Comparison of ENCODE assay signal across 1 cellular context in the genomic region with DNA sequence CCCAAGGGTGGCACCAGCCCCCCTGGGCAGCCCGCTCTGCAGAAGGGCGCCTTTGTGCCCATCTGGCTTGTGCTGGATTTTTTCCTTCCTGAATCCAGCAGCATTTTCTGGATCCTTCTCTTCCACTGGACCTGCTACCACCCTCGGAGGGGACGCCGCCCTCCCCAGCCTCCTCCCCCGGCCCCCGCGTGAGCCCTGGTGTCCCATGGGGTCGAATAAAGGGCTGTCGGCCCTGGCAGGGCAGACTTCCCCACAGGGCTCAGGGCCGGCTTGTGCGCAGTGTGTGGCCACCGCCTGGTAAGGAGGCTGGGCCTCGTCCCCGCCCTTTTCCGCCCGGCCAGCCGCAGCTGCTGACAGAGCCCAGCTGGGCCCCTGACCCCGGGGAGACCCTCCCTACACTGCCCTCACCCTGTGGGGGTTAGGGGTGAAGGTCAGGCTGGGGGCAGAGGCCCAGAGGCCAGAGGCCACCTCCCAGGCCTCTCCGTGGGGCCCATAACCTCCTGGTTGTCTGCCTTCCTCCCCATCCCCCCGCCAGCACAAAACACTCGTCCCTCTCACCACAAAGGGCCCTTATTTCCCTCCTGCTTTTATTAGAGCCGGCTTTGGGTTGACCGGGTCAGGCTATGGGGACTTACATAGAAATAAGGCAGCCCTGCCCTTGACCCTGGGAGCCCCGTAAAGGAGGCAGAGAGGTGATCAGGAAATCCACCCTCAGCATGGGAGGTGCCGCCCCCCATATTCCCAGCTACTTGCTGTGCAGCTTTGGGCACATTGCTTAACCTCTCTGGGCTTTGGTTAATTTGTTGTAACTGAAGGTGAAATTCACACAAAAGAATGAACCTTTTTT.
TF ChIP-seq lines count a peak whose summit lies in the region.

No MANE protein-coding gene starts in this region.

TF ChIP-seq in HepG2, 621 proteins besides CTCF, POLR2A, EP300 and RAD21 (continued from another document and continues in another):
- TF ChIP-seq ZNF761 (CRISPR knock-in tag; conservative IDR thresholded peaks at IDR 0.05) (peak; percentile 84; the same call in 1 of the 2 replicates), TOPORS (CRISPR knock-in tag; IDR thresholded peaks at IDR 0.05) (peak; percentile 98), ZNF619 (CRISPR knock-in tag; IDR thresholded peaks at IDR 0.05) (peak; percentile 74; the same call in 1 of the 2 replicates), CCDC6 (CRISPR knock-in tag; IDR thresholded peaks at IDR 0.05) (peak; percentile 98), TBL1XR1 (IDR thresholded peaks at IDR 0.05; ENCODE audit: borderline replicate concordance, low read length, partially characterized antibody) (peak; percentile 95), SPEN (CRISPR knock-in tag; IDR thresholded peaks at IDR 0.05; ENCODE audit: low read depth) (peak; percentile 99), ZNF124 (CRISPR knock-in tag; IDR thresholded peaks at IDR 0.05) (peak; percentile 90), FOXM1 (CRISPR knock-in tag; IDR thresholded peaks at IDR 0.05) (no peak), BRCA1 (CRISPR knock-in tag; IDR thresholded peaks at IDR 0.05) (no peak), TCF7L2 (IDR thresholded peaks at IDR 0.05; ENCODE audit: low read depth, low read length) (peak; percentile 34; the same call in 1 of the 2 replicates), KLF12 (CRISPR knock-in tag; IDR thresholded peaks at IDR 0.05; ENCODE audit: borderline replicate concordance) (peak; percentile 99), ZNF101 (CRISPR knock-in tag; IDR thresholded peaks at IDR 0.05; ENCODE audit: borderline replicate concordance, low read depth) (peak; percentile 88; the same call in 1 of the 2 replicates), CEBPB (IDR thresholded peaks at IDR 0.05; ENCODE audit: borderline replicate concordance, low read depth, low read length) (no peak), ATF7 (IDR thresholded peaks at IDR 0.05) (no peak), ATF7 (CRISPR knock-in tag; IDR thresholded peaks at IDR 0.05) (peak; percentile 98), ZNF709 (CRISPR knock-in tag; IDR thresholded peaks at IDR 0.05) (peak; percentile 80), ZNF354B (CRISPR knock-in tag; IDR thresholded peaks at IDR 0.05) (0 out of 2 replicates have a peak, but pooled peaks have one; percentile 29), ZSCAN20 (CRISPR knock-in tag; IDR thresholded peaks at IDR 0.05; ENCODE audit: borderline replicate concordance) (no peak), NFE2L2 (IDR thresholded peaks at IDR 0.05; ENCODE audit: low read length) (no peak), ZNF337 (CRISPR knock-in tag; IDR thresholded peaks at IDR 0.05; ENCODE audit: borderline replicate concordance, low read depth) (peak; percentile 79; the same call in 1 of the 2 replicates), ZNF552 (CRISPR knock-in tag; IDR thresholded peaks at IDR 0.05; ENCODE audit: borderline replicate concordance) (peak; percentile 92), IRF2 (CRISPR knock-in tag; IDR thresholded peaks at IDR 0.05) (peak; percentile 97), ZSCAN29 (CRISPR knock-in tag; conservative IDR thresholded peaks at IDR 0.05) (peak; percentile 86), FIP1L1 (IDR thresholded peaks at IDR 0.05; ENCODE audit: borderline replicate concordance, insufficient read depth, low read depth, low read length) (no peak), KAT2B (IDR thresholded peaks at IDR 0.05; ENCODE audit: borderline replicate concordance, low read depth, low read length) (no peak), CAMTA2 (CRISPR knock-in tag; IDR thresholded peaks at IDR 0.05; ENCODE audit: borderline replicate concordance) (peak; percentile 78; the same call in 1 of the 2 replicates), ZNF674 (CRISPR knock-in tag; IDR thresholded peaks at IDR 0.05; ENCODE audit: low read depth) (no peak), ZNF510 (CRISPR knock-in tag; IDR thresholded peaks at IDR 0.05; ENCODE audit: low read depth) (0 out of 2 replicates have a peak, but pooled peaks have one; percentile 46), ZSCAN21 (CRISPR knock-in tag; IDR thresholded peaks at IDR 0.05; ENCODE audit: borderline replicate concordance) (peak; percentile 98), ZNF766 (CRISPR knock-in tag; IDR thresholded peaks at IDR 0.05; ENCODE audit: borderline replicate concordance) (peak; percentile 87; the same call in 1 of the 2 replicates), DR1 (CRISPR knock-in tag; IDR thresholded peaks at IDR 0.05) (no peak; the same call in 1 of the 2 replicates), CEBPG (CRISPR knock-in tag; IDR thresholded peaks at IDR 0.05) (peak; percentile 75), ZFP36L2 (CRISPR knock-in tag; IDR thresholded peaks at IDR 0.05) (0 out of 2 replicates have a peak, but pooled peaks have one; percentile 52), ZNF431 (CRISPR knock-in tag; IDR thresholded peaks at IDR 0.05; ENCODE audit: borderline replicate concordance, low read depth) (peak; percentile 93; the same call in 1 of the 2 replicates), ZNF549 (CRISPR knock-in tag; IDR thresholded peaks at IDR 0.05) (no peak)
- TF ChIP-seq, protein P1, sequence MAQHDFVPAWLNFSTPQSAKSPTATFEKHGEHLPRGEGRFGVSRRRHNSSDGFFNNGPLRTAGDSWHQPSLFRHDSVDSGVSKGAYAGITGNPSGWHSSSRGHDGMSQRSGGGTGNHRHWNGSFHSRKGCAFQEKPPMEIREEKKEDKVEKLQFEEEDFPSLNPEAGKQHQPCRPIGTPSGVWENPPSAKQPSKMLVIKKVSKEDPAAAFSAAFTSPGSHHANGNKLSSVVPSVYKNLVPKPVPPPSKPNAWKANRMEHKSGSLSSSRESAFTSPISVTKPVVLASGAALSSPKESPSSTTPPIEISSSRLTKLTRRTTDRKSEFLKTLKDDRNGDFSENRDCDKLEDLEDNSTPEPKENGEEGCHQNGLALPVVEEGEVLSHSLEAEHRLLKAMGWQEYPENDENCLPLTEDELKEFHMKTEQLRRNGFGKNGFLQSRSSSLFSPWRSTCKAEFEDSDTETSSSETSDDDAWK (CRISPR knock-in tag; IDR thresholded peaks at IDR 0.05), result no peak
- TF ChIP-seq, protein P2, sequence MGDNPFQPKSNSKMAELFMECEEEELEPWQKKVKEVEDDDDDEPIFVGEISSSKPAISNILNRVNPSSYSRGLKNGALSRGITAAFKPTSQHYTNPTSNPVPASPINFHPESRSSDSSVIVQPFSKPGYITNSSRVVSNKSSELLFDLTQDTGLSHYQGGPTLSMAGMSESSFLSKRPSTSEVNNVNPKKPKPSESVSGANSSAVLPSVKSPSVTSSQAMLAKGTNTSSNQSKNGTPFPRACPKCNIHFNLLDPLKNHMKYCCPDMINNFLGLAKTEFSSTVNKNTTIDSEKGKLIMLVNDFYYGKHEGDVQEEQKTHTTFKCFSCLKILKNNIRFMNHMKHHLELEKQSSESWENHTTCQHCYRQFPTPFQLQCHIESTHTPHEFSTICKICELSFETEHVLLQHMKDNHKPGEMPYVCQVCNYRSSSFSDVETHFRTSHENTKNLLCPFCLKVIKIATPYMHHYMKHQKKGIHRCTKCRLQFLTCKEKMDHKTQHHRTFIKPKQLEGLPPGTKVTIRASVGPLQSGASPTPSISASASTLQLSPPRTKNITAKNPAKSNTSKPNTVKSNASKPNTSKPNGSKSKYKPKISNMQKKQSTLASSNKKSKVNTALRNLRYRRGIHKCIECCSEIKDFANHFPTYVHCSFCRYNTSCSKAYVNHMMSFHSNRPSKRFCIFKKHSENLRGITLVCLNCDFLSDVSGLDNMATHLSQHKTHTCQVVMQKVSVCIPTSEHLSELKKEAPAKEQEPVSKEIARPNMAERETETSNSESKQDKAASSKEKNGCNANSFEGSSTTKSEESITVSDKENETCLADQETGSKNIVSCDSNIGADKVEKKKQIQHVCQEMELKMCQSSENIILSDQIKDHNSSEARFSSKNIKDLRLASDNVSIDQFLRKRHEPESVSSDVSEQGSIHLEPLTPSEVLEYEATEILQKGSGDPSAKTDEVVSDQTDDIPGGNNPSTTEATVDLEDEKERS (CRISPR knock-in tag; IDR thresholded peaks at IDR 0.05), result peak; percentile 99
- TF ChIP-seq, protein P3, sequence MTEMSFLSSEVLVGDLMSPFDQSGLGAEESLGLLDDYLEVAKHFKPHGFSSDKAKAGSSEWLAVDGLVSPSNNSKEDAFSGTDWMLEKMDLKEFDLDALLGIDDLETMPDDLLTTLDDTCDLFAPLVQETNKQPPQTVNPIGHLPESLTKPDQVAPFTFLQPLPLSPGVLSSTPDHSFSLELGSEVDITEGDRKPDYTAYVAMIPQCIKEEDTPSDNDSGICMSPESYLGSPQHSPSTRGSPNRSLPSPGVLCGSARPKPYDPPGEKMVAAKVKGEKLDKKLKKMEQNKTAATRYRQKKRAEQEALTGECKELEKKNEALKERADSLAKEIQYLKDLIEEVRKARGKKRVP (CRISPR knock-in tag; IDR thresholded peaks at IDR 0.05), result no peak
- TF ChIP-seq, protein P4, sequence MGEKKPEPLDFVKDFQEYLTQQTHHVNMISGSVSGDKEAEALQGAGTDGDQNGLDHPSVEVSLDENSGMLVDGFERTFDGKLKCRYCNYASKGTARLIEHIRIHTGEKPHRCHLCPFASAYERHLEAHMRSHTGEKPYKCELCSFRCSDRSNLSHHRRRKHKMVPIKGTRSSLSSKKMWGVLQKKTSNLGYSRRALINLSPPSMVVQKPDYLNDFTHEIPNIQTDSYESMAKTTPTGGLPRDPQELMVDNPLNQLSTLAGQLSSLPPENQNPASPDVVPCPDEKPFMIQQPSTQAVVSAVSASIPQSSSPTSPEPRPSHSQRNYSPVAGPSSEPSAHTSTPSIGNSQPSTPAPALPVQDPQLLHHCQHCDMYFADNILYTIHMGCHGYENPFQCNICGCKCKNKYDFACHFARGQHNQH (CRISPR knock-in tag; IDR thresholded peaks at IDR 0.05), result peak; percentile 96
- TF ChIP-seq, protein P5, sequence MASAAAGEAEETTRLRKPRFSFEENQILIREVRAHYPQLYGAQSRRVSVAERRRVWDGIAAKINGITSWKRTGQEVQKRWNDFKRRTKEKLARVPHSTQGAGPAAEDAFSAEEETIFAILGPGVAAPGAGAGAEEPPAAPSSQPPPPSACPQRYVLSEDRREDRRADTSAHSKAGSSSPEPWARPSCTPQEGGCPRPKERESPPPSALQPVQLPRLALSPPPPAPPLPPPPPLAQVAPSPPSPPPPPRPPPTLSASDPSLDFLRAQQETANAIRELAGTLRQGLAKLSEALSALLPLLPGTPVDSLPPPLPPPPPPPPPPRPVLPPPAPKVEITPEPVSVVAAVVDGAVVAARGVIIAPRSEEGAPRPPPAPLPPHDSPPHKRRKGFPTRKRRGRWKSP (CRISPR knock-in tag; IDR thresholded peaks at IDR 0.05), result peak; percentile 84; the same call in 1 of the 2 replicates
- TF ChIP-seq, protein P6, sequence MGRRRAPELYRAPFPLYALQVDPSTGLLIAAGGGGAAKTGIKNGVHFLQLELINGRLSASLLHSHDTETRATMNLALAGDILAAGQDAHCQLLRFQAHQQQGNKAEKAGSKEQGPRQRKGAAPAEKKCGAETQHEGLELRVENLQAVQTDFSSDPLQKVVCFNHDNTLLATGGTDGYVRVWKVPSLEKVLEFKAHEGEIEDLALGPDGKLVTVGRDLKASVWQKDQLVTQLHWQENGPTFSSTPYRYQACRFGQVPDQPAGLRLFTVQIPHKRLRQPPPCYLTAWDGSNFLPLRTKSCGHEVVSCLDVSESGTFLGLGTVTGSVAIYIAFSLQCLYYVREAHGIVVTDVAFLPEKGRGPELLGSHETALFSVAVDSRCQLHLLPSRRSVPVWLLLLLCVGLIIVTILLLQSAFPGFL (CRISPR knock-in tag; IDR thresholded peaks at IDR 0.05), result no peak
- TF ChIP-seq, protein P7, sequence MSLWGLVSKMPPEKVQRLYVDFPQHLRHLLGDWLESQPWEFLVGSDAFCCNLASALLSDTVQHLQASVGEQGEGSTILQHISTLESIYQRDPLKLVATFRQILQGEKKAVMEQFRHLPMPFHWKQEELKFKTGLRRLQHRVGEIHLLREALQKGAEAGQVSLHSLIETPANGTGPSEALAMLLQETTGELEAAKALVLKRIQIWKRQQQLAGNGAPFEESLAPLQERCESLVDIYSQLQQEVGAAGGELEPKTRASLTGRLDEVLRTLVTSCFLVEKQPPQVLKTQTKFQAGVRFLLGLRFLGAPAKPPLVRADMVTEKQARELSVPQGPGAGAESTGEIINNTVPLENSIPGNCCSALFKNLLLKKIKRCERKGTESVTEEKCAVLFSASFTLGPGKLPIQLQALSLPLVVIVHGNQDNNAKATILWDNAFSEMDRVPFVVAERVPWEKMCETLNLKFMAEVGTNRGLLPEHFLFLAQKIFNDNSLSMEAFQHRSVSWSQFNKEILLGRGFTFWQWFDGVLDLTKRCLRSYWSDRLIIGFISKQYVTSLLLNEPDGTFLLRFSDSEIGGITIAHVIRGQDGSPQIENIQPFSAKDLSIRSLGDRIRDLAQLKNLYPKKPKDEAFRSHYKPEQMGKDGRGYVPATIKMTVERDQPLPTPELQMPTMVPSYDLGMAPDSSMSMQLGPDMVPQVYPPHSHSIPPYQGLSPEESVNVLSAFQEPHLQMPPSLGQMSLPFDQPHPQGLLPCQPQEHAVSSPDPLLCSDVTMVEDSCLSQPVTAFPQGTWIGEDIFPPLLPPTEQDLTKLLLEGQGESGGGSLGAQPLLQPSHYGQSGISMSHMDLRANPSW (CRISPR knock-in tag; IDR thresholded peaks at IDR 0.05; ENCODE audit: borderline replicate concordance), result peak; percentile 91
- TF ChIP-seq, protein P8, sequence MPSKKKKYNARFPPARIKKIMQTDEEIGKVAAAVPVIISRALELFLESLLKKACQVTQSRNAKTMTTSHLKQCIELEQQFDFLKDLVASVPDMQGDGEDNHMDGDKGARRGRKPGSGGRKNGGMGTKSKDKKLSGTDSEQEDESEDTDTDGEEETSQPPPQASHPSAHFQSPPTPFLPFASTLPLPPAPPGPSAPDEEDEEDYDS (CRISPR knock-in tag; IDR thresholded peaks at IDR 0.05), result peak; percentile 53; the same call in 1 of the 2 replicates
- TF ChIP-seq, protein P9, sequence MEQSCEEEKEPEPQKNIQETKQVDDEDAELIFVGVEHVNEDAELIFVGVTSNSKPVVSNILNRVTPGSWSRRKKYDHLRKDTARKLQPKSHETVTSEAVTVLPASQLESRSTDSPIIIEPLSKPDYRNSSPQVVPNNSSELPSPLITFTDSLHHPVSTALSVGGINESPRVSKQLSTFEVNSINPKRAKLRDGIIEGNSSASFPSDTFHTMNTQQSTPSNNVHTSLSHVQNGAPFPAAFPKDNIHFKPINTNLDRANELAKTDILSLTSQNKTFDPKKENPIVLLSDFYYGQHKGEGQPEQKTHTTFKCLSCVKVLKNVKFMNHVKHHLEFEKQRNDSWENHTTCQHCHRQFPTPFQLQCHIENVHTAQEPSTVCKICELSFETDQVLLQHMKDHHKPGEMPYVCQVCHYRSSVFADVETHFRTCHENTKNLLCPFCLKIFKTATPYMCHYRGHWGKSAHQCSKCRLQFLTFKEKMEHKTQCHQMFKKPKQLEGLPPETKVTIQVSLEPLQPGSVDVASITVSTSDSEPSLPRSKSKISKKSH (CRISPR knock-in tag; IDR thresholded peaks at IDR 0.05; ENCODE audit: borderline replicate concordance), result peak; percentile 98
- TF ChIP-seq, protein P10, sequence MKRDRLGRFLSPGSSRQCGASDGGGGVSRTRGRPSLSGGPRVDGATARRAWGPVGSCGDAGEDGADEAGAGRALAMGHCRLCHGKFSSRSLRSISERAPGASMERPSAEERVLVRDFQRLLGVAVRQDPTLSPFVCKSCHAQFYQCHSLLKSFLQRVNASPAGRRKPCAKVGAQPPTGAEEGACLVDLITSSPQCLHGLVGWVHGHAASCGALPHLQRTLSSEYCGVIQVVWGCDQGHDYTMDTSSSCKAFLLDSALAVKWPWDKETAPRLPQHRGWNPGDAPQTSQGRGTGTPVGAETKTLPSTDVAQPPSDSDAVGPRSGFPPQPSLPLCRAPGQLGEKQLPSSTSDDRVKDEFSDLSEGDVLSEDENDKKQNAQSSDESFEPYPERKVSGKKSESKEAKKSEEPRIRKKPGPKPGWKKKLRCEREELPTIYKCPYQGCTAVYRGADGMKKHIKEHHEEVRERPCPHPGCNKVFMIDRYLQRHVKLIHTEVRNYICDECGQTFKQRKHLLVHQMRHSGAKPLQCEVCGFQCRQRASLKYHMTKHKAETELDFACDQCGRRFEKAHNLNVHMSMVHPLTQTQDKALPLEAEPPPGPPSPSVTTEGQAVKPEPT (CRISPR knock-in tag; IDR thresholded peaks at IDR 0.05; ENCODE audit: low read depth), result peak; percentile 92; the same call in 1 of the 2 replicates
